ENCODE assay signal across 1 cellular context in genomic region chr5:180802325-180803180, GRCh38.
TF ChIP-seq lines count a peak whose summit lies in the region.

Gene MGAT1, minus strand, starts transcription at chr5:180802806. Its CDS starts 9,835 bp downstream, at chr5:180792971.

TF ChIP-seq in H1, 55 proteins besides CTCF, POLR2A, EP300 and RAD21 (continued from another document):
- peak; percentile 51 for TF ChIP-seq MAX (IDR thresholded peaks at IDR 0.05)
- TF ChIP-seq ZNF274 (IDR thresholded peaks at IDR 0.05; ENCODE audit: borderline replicate concordance, extremely low read depth, low read length), result no peak
- TF ChIP-seq SIRT6 (IDR thresholded peaks at IDR 0.05; ENCODE audit: low read length), result no peak
- no peak for TF ChIP-seq SIX5 (IDR thresholded peaks at IDR 0.05; ENCODE audit: low read depth, low read length)
- no peak for TF ChIP-seq RNF2 (IDR thresholded peaks at IDR 0.05; ENCODE audit: borderline replicate concordance, low read depth, low read length, missing control alignments, poor library complexity, severe bottlenecking)
- no peak for TF ChIP-seq POU5F1 (IDR thresholded peaks at IDR 0.05; ENCODE audit: low read depth, low read length)
- no peak for TF ChIP-seq MAFK (IDR thresholded peaks at IDR 0.05; ENCODE audit: low read depth, low read length)
- TF ChIP-seq JUN (IDR thresholded peaks at IDR 0.05; ENCODE audit: low read depth, low read length), result no peak
- no peak for TF ChIP-seq GTF2F1 (IDR thresholded peaks at IDR 0.05; ENCODE audit: borderline replicate concordance, low read depth, low read length)
- no peak for TF ChIP-seq CHD1 (IDR thresholded peaks at IDR 0.05; ENCODE audit: low read depth, low read length)
- TF ChIP-seq POLR2AphosphoS5 (IDR thresholded peaks at IDR 0.05; ENCODE audit: low read depth, low read length), result peak; percentile 88
- TF ChIP-seq BRCA1 (IDR thresholded peaks at IDR 0.05; ENCODE audit: low read depth, low read length), result no peak
- TF ChIP-seq KDM4A (IDR thresholded peaks at IDR 0.05; ENCODE audit: low read depth, low read length, severe bottlenecking), result peak; percentile 88
- no peak for TF ChIP-seq HDAC6 (IDR thresholded peaks at IDR 0.05; ENCODE audit: low read depth, low read length)
- TF ChIP-seq CEBPB (IDR thresholded peaks at IDR 0.05; ENCODE audit: low read depth, low read length), result peak; percentile 58; the same call in 1 of the 2 replicates
- TF ChIP-seq RBBP5 (IDR thresholded peaks at IDR 0.05; ENCODE audit: borderline replicate concordance, low read depth, low read length), result peak; percentile 67
- TF ChIP-seq RFX5 (IDR thresholded peaks at IDR 0.05; ENCODE audit: borderline replicate concordance, low read depth, low read length), result no peak
- TF ChIP-seq SRF (IDR thresholded peaks at IDR 0.05; ENCODE audit: low read depth, low read length), result no peak
- TF ChIP-seq TEAD4 (IDR thresholded peaks at IDR 0.05; ENCODE audit: low read depth, low read length), result no peak
- no peak for TF ChIP-seq EGR1 (IDR thresholded peaks at IDR 0.05; ENCODE audit: borderline replicate concordance, low read depth, low read length)
- TF ChIP-seq TAF1 (IDR thresholded peaks at IDR 0.05; ENCODE audit: low read depth, low read length), result peak; percentile 92
- TF ChIP-seq YY1 (IDR thresholded peaks at IDR 0.05; ENCODE audit: low read depth, low read length), result 0 out of 2 replicates have a peak, but pooled peaks have one; percentile 14
- TF ChIP-seq CHD2 (IDR thresholded peaks at IDR 0.05; ENCODE audit: low read length), result no peak
- no peak for TF ChIP-seq HDAC2 (IDR thresholded peaks at IDR 0.05; ENCODE audit: borderline replicate concordance in 1 of 2, low read depth in 2 of 2, low read length in 2 of 2)
- TF ChIP-seq SP2 (IDR thresholded peaks at IDR 0.05; ENCODE audit: low read length), result no peak
- TF ChIP-seq CBX5 (IDR thresholded peaks at IDR 0.05; ENCODE audit: low read depth, low read length), result no peak
